In the genomic region with DNA sequence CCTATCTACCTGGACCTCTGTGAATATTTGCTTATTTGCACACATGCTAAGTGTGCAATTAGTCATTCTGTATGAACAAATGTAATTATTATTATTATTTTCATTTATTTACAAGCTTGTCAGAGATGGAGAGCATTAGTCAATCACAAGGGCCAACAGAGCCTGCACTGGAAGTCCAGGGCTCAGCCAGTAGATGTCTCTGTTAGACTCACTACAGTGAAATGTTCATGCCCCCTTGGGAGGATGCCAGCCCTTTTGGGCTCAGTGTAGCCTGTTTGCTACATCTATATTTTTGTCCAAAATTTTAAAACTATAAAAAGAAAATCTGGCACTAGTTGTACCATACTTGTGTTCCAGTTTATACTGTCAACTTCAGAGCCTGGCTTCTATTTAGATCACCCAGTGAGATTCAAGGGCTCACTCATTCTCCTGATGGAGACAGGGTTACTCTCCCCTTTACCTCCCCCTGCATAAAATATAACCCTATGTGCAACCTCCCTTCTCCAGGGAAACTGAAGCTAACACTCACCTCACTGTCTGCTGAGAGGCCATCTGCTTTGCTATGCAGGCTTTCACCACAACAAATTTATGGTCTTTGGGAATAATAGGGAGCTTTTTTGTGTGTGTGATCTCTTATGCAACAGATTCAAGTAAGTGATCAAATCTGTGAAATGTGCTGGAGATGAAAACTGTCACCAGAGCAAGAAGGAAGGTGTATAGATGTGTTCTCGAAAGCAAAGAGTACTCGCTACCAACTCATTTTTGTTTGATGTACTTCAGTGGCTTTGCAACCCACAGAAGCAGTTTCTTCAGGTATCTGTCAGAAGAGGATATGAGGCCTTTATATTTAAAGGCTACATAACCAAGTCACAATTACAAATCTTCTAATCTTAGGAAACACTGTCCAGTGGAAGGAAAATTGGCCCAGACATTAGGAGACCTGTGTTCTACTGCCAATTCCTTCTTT, we compare ENCODE assay signal across 9 cellular contexts.
DNase-seq lines count a peak whose midpoint lies in the region; FAIRE-seq lines count a peak whose summit lies in the region.
"Had no signal": no experiment of that assay in that cellular context is flagged by ENCODE, and none has a peak within 500 bp of the region (broad histone marks: within the 10 kb centered on the region; RNA-seq: fewer than 3 reads in every experiment).

No MANE protein-coding gene starts in this region.

- no peak overlapping the region for H3K4me3 ChIP-seq in thymus (ENCODE audit: low read length)

- H3K27me3 Mint-ChIP-seq in T-helper 2 cell treated with Interferon-gamma antibody and Interleukin-4, amounts not matched to agents 5 μg/mL and 100 μg/mL, for 36 hours (ENCODE audit: low read depth), result no peaks in the 10 kb centered on the region

- peak overlapping the region; percentile 26 for H3K27ac ChIP-seq in thymus (ENCODE audit: low read depth)

- peak; percentile 4 for DNase-seq in DMS153 treated with DMSO at 0.1 percent for 48 hours (lab: John Stamatoyannopoulos, UW; ENCODE audit: unreplicated experiment)
- peak; percentile 23 for DNase-seq in HT1080 (ENCODE audit: low read depth)
- DNase-seq in amniotic epithelial cell (ENCODE audit: low read depth), result peak; percentile 10
- DNase-seq in iPS-NIHi11 (ENCODE audit: low spot score), result peak; percentile 9
- DNase-seq in NCI-H1436 (lab: John Stamatoyannopoulos, UW), result no peak
- DNase-seq in RCC 7860 (ENCODE audit: low spot score), result no peak
- no peak for DNase-seq in T-helper 2 cell treated with Interferon-gamma antibody and Interleukin-4, amounts not matched to agents 5 μg/mL and 100 μg/mL, for 36 hours (ENCODE audit: low spot score)

- H3K4me1 ChIP-seq in thymus (ENCODE audit: control insufficient read depth, insufficient read depth, low read length), result no peaks in the 10 kb centered on the region

- H3K9me3 ChIP-seq in thymus (ENCODE audit: control insufficient read depth), result no peaks in the 10 kb centered on the region

- no peak overlapping the region for H3K27ac Mint-ChIP-seq in T-helper 2 cell treated with Interferon-gamma antibody and Interleukin-4, amounts not matched to agents 5 μg/mL and 100 μg/mL, for 36 hours
- H3K27ac Mint-ChIP-seq: IgD-negative memory B cell had no signal

- no peaks in the 10 kb centered on the region for H3K36me3 ChIP-seq in thymus (ENCODE audit: control insufficient read depth, insufficient read depth)

- no peak for FAIRE-seq in RCC 7860 (lab: Jason Lieb, UNC)

- no peaks in the 10 kb centered on the region for H3K36me3 Mint-ChIP-seq in T-helper 2 cell treated with Interferon-gamma antibody and Interleukin-4, amounts not matched to agents 5 μg/mL and 100 μg/mL, for 36 hours (ENCODE audit: low read depth)
- H3K36me3 Mint-ChIP-seq: IgD-negative memory B cell had no signal

- WGBS in thymus, result 59% methylated on average over 2 of the region's 2 CpGs

- H3K27me3 ChIP-seq in thymus (ENCODE audit: control insufficient read depth, insufficient read depth), result no peaks in the 10 kb centered on the region

- H3K9me3 Mint-ChIP-seq in T-helper 2 cell treated with Interferon-gamma antibody and Interleukin-4, amounts not matched to agents 5 μg/mL and 100 μg/mL, for 36 hours, result no peaks in the 10 kb centered on the region

- H3K4me1 Mint-ChIP-seq in T-helper 2 cell treated with Interferon-gamma antibody and Interleukin-4, amounts not matched to agents 5 μg/mL and 100 μg/mL, for 36 hours (ENCODE audit: low read depth), result peaks cover 9% of the 10 kb centered on the region

- H3K4me3 Mint-ChIP-seq in T-helper 2 cell treated with Interferon-gamma antibody and Interleukin-4, amounts not matched to agents 5 μg/mL and 100 μg/mL, for 36 hours, result no peak overlapping the region
- H3K4me3 Mint-ChIP-seq: IgD-negative memory B cell had no signal

Comparison
In these comparisons a context has a peak if more than half of its experiments do, and no peak if none do; other contexts are left out.
1. DNase-seq: peak in DMS153 treated with DMSO at 0.1 percent for 48 hours (single experiment), HT1080 (single experiment), amniotic epithelial cell (single experiment) and iPS-NIHi11 (single experiment); none in NCI-H1436 (single experiment), RCC 7860 (single experiment) and T-helper 2 cell treated with Interferon-gamma antibody and Interleukin-4, amounts not matched to agents 5 μg/mL and 100 μg/mL, for 36 hours (single experiment).